In genomic region chr13:36346222-36347083, GRCh38 we compare ENCODE assay signal across 1 cellular context.
TF ChIP-seq lines count a peak whose summit lies in the region.

SPART (minus strand) TSS chr13:36346394; CDS start chr13:36335830, 10,564 bp downstream.

TF ChIP-seq in IMR-90, 13 proteins besides CTCF, POLR2A, EP300 and RAD21 (continued from another document):
- 0 out of 2 replicates have a peak, but pooled peaks have one; percentile 3 for TF ChIP-seq RFX5 (IDR thresholded peaks at IDR 0.05; ENCODE audit: low read depth, low read length)
- TF ChIP-seq ELK1 (IDR thresholded peaks at IDR 0.05; ENCODE audit: borderline replicate concordance, low read depth, low read length): no peak
- 0 out of 2 replicates have a peak, but pooled peaks have one; percentile 35 for TF ChIP-seq CHD1 (IDR thresholded peaks at IDR 0.05; ENCODE audit: low read depth, low read length)
- peak; percentile 94 for TF ChIP-seq BHLHE40 (IDR thresholded peaks at IDR 0.05; ENCODE audit: low read depth, low read length)
